Comparison of ENCODE assay signal across 1 cellular context in the genomic region with DNA sequence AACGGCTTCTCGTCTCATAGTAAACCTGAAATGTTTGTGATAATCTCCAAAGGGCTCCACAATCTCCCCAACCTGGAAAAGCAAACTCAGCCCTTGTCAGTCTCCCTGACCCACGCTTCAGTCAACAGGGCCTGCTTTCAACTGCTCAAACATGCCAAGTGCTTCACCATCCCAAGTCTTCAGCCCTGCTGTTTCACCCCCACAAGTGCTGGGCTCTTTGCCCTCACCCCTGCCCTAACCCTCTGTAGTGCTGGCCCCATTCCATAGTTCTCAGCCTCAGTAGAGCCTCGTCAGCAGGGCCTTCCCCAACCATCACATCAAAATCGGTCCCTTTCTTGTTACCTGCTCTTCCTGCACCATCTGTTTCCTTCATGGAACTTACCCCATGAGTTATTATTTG.
TF ChIP-seq lines count a peak whose summit lies in the region.

No MANE protein-coding gene starts in this region.

TF ChIP-seq in WTC11, 78 proteins besides CTCF, POLR2A, EP300 and RAD21 (continued from another document):
- TF ChIP-seq, protein P1, sequence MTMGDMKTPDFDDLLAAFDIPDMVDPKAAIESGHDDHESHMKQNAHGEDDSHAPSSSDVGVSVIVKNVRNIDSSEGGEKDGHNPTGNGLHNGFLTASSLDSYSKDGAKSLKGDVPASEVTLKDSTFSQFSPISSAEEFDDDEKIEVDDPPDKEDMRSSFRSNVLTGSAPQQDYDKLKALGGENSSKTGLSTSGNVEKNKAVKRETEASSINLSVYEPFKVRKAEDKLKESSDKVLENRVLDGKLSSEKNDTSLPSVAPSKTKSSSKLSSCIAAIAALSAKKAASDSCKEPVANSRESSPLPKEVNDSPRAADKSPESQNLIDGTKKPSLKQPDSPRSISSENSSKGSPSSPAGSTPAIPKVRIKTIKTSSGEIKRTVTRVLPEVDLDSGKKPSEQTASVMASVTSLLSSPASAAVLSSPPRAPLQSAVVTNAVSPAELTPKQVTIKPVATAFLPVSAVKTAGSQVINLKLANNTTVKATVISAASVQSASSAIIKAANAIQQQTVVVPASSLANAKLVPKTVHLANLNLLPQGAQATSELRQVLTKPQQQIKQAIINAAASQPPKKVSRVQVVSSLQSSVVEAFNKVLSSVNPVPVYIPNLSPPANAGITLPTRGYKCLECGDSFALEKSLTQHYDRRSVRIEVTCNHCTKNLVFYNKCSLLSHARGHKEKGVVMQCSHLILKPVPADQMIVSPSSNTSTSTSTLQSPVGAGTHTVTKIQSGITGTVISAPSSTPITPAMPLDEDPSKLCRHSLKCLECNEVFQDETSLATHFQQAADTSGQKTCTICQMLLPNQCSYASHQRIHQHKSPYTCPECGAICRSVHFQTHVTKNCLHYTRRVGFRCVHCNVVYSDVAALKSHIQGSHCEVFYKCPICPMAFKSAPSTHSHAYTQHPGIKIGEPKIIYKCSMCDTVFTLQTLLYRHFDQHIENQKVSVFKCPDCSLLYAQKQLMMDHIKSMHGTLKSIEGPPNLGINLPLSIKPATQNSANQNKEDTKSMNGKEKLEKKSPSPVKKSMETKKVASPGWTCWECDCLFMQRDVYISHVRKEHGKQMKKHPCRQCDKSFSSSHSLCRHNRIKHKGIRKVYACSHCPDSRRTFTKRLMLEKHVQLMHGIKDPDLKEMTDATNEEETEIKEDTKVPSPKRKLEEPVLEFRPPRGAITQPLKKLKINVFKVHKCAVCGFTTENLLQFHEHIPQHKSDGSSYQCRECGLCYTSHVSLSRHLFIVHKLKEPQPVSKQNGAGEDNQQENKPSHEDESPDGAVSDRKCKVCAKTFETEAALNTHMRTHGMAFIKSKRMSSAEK (CRISPR knock-in tag; IDR thresholded peaks at IDR 0.05; ENCODE audit: borderline replicate concordance), result no peak
- TF ChIP-seq CREM (CRISPR knock-in tag; IDR thresholded peaks at IDR 0.05), result no peak
- no peak for TF ChIP-seq OVOL2 (CRISPR knock-in tag; IDR thresholded peaks at IDR 0.05; ENCODE audit: borderline replicate concordance)
- TF ChIP-seq, protein P2, sequence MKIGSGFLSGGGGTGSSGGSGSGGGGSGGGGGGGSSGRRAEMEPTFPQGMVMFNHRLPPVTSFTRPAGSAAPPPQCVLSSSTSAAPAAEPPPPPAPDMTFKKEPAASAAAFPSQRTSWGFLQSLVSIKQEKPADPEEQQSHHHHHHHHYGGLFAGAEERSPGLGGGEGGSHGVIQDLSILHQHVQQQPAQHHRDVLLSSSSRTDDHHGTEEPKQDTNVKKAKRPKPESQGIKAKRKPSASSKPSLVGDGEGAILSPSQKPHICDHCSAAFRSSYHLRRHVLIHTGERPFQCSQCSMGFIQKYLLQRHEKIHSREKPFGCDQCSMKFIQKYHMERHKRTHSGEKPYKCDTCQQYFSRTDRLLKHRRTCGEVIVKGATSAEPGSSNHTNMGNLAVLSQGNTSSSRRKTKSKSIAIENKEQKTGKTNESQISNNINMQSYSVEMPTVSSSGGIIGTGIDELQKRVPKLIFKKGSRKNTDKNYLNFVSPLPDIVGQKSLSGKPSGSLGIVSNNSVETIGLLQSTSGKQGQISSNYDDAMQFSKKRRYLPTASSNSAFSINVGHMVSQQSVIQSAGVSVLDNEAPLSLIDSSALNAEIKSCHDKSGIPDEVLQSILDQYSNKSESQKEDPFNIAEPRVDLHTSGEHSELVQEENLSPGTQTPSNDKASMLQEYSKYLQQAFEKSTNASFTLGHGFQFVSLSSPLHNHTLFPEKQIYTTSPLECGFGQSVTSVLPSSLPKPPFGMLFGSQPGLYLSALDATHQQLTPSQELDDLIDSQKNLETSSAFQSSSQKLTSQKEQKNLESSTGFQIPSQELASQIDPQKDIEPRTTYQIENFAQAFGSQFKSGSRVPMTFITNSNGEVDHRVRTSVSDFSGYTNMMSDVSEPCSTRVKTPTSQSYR (CRISPR knock-in tag; IDR thresholded peaks at IDR 0.05), result no peak
- no peak for TF ChIP-seq ZBTB21 (CRISPR knock-in tag; IDR thresholded peaks at IDR 0.05; ENCODE audit: borderline replicate concordance)
- TF ChIP-seq, protein P3, sequence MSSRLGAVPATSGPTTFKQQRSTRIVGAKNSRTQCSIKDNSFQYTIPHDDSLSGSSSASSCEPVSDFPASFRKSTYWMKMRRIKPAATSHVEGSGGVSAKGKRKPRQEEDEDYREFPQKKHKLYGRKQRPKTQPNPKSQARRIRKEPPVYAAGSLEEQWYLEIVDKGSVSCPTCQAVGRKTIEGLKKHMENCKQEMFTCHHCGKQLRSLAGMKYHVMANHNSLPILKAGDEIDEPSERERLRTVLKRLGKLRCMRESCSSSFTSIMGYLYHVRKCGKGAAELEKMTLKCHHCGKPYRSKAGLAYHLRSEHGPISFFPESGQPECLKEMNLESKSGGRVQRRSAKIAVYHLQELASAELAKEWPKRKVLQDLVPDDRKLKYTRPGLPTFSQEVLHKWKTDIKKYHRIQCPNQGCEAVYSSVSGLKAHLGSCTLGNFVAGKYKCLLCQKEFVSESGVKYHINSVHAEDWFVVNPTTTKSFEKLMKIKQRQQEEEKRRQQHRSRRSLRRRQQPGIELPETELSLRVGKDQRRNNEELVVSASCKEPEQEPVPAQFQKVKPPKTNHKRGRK (CRISPR knock-in tag; IDR thresholded peaks at IDR 0.05; ENCODE audit: borderline replicate concordance), result no peak
- no peak for TF ChIP-seq SP1 (CRISPR knock-in tag; conservative IDR thresholded peaks at IDR 0.05)
TF ChIP-seq in WTC11: peak in this region for 0.
